ENCODE assay signal across 1 cellular context in genomic region chr15:40763801-40764765, GRCh38.
TF ChIP-seq lines count a peak whose summit lies in the region.

TSS of gene GCHFR (plus strand) at chr15:40764068. CDS start at chr15:40764181, 113 bp downstream.

TF ChIP-seq in GM12878, 131 proteins besides CTCF, POLR2A, EP300 and RAD21 (continued from another document):
- TF ChIP-seq ZBTB40 (IDR thresholded peaks at IDR 0.05; ENCODE audit: borderline replicate concordance) (no peak), MEF2A (IDR thresholded peaks at IDR 0.05; ENCODE audit: insufficient read depth, low read depth, low read length) (no peak), HDGF (IDR thresholded peaks at IDR 0.05) (no peak), JUND (IDR thresholded peaks at IDR 0.05; ENCODE audit: low read depth, low read length) (no peak), KDM1A (IDR thresholded peaks at IDR 0.05; ENCODE audit: borderline replicate concordance) (no peak), MEF2B (IDR thresholded peaks at IDR 0.05; ENCODE audit: partially characterized antibody, poor library complexity, severe bottlenecking) (no peak), IKZF1 (conservative IDR thresholded peaks at IDR 0.05) (peak; percentile 80)
